29 cellular contexts compared by ENCODE assay signal in the genomic region with DNA sequence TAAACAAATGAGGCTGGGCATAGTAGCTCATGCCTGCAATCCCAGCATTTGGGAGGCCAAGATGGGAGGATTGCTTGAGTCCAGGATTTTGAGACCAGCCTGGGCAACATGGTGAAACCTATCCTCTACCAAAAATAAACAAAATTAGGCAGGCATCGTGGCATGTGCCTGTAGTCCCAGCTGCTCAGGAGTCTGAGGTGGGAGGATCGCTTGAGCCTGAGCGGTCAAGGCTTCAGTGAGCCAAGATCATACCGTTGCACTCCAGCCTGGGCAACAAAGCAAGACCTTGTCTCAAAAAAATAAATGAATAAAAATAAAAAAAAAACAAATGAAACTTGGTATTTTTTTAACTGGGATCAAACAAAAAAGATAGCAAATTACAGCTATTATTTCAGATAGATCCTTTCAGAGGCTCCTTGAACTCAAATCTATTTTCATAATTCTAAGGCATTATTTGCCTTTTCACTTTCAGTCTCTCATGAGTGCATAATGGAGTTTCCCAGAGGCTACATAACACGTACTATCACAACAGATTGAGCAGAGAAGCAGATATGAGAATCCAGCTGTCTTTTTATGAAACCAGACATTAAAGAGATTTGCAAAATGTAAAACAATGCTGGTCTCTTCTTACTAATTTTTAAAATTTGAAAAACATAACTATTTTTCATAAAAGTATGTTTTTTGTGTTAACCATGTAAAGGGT.
A peak's percentile ranks its signal among the peaks of the same experiment; 100 is the strongest.
DNase-seq lines count a peak whose midpoint lies in the region; ATAC-seq, FAIRE-seq and TF ChIP-seq lines count a peak whose summit lies in the region.
"Had no signal": no experiment of that assay in that cellular context is flagged by ENCODE, and none has a peak within 500 bp of the region (broad histone marks: within the 10 kb centered on the region; RNA-seq: fewer than 3 reads in every experiment).

No MANE protein-coding gene starts in this region.

- DNase-seq in GM12865 (ENCODE audit: low read depth) (peak; percentile 27), H54 (ENCODE audit: insufficient read length, low spot score) (no peak), RCC 7860 (ENCODE audit: low spot score) (no peak)
- DNase-seq in activated CD8-positive, alpha-beta memory T cell treated with anti-CD3 and anti-CD28 coated beads, Interleukin-2, amount 50 U/mL, for 48 hours: no peak
- no peak for DNase-seq in activated CD4-positive, alpha-beta T cell treated with anti-CD3 and anti-CD28 coated beads for 1 hour
- DNase-seq: activated CD4-positive, CD25-positive, alpha-beta regulatory T cell treated with anti-CD3 and anti-CD28 coated beads, Interleukin-2, amount 50 U/mL, for 72 hours; activated effector memory CD4-positive, alpha-beta T cell treated with Interleukin-2 at 50 U/mL for 16 hours; caudate nucleus; endodermal cell; foreskin keratinocyte; heart left ventricle; kidney glomerular epithelial cell; lower lobe of right lung; mucosa of descending colon; NCI-H1092; NCI-H187; NCI-H526; nephron progenitor cell; NK-92 treated with Interleukin-12 subunit alpha and Interleukin-12 subunit beta, amount 100 ng/mL, for 24 hours; small intestine; stimulated activated CD4-positive, alpha-beta T cell treated with anti-CD3 and anti-CD28 coated beads, Interleukin-2, amount 100 ng/mL, for 24 hours had no signal

- no peak for TF ChIP-seq POLR2A in H54 (IDR thresholded peaks at IDR 0.05; ENCODE audit: low read depth, low read length)

- peak; percentile 79 for FAIRE-seq in H54 (lab: Jason Lieb, UNC)
- peak; percentile 36 for FAIRE-seq in colon (lab: Jason Lieb, UNC)
- FAIRE-seq in RCC 7860 (lab: Jason Lieb, UNC): no peak
- FAIRE-seq: astrocyte, small intestine, TTC549 had no signal

- peak; percentile 72 for ATAC-seq in GM18868 (IDR thresholded peaks at IDR 0.05; ENCODE audit: unreplicated experiment)
- no peak for ATAC-seq in HG02884 (IDR thresholded peaks at IDR 0.05; ENCODE audit: unreplicated experiment)
- ATAC-seq: foreskin keratinocyte, heart left ventricle, lower lobe of right lung, mucosa of descending colon, Panc1 had no signal

- no peak overlapping the region for H3K4me3 ChIP-seq in GM12865 (ENCODE audit: low read depth, low read length)
- H3K4me3 ChIP-seq: esophagus muscularis mucosa, heart left ventricle, lower lobe of right lung, mucosa of descending colon, tibial nerve had no signal

- no peak for TF ChIP-seq CTCF in GM12865 (IDR thresholded peaks at IDR 0.05; ENCODE audit: insufficient read depth, low read depth, low read length, missing control alignments)
